In the genomic region with DNA sequence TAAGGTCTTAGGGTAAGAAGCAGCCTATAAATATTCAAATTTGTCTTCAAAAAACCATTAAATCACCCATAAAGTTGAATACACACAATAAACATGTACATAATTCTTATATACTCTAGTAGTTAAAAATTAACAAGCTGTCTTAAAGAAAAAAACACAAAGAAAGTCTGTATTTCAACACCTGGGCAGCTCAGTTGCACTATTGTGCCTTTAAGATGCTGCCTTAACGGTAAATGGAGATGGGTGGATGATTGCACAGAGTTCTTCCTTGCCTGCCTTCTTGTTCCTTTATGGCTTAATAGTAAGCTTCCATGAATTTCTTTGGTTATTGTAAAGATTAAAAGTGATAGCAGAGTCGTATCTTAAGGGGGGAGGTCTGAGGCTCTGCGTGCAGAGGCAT, we compare ENCODE assay signal across 8 cellular contexts.
"Had no signal": no experiment of that assay in that cellular context is flagged by ENCODE, and none has a peak within 500 bp of the region (broad histone marks: within the 10 kb centered on the region; RNA-seq: fewer than 3 reads in every experiment).

No MANE protein-coding gene starts in this region.

- H3K4me3 ChIP-seq: GM23248, HAP-1, K562 had no signal

- H3K36me3 ChIP-seq: HAP-1 had no signal

- DNase-seq: GM23248, GOT3, H7, IMR-90, KG1 had no signal

- ATAC-seq: HCT116, K562 had no signal

- H3K9me3 ChIP-seq: HAP-1 had no signal

- H3K27ac ChIP-seq: GM23248 had no signal
